Comparison of ENCODE assay signal across 26 cellular contexts in the genomic region with DNA sequence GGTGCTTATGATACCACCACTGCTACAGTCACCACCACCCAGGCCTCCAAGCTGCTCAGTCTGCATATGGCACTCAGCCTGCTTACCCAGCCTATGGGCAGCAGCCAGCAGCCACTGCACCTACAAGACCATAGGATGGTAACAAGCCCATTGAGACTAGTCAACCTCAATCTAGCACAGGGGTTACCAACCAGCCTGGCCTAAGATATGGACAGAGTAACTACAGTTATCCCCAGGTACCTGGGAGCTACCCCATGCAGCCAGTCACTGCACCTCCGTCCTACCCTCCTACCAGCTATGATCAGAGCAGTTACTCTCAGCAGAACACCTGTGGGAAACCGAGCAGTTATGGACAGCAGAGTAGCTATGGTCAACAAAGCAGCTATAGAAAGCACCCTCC.
"Had no signal": no experiment of that assay in that cellular context is flagged by ENCODE, and none has a peak within 500 bp of the region (broad histone marks: within the 10 kb centered on the region; RNA-seq: fewer than 3 reads in every experiment).

No MANE protein-coding gene starts in this region.

- H2AFZ ChIP-seq: neural progenitor cell, parathyroid adenoma had no signal

- H3K4me3 Mint-ChIP-seq: dendritic cell treated with granulocyte-macrophage colony-stimulating factor and Interleukin-4, amounts not matched to agents 40 ng/mL and 50 ng/mL, for 4 days; endodermal cell; nephron; neural progenitor cell; stimulated activated naive CD8-positive, alpha-beta T cell treated with anti-CD3 and anti-CD28 coated beads, Interleukin-15, Interleukin-2, amounts not matched to agents 100 ng/mL and 50 ng/mL, for 24 hours had no signal

- H3K27me3 ChIP-seq: colonic mucosa, esophagus muscularis mucosa, heart right ventricle, left lung, neural progenitor cell, suprapubic skin, transverse colon, vagina had no signal

- H3K4me1 ChIP-seq: neural progenitor cell, parathyroid adenoma had no signal

- H3K4me3 ChIP-seq: colonic mucosa, esophagus muscularis mucosa, heart right ventricle, left lung, neural progenitor cell, smooth muscle cell, suprapubic skin, transverse colon, vagina had no signal

- H3K27me3 Mint-ChIP-seq: dendritic cell treated with granulocyte-macrophage colony-stimulating factor and Interleukin-4, amounts not matched to agents 40 ng/mL and 50 ng/mL, for 4 days; progenitor cell of endocrine pancreas; stimulated activated naive CD8-positive, alpha-beta T cell treated with anti-CD3 and anti-CD28 coated beads, Interleukin-15, Interleukin-2, amounts not matched to agents 100 ng/mL and 50 ng/mL, for 24 hours had no signal

- H3K9ac ChIP-seq: neural progenitor cell, parathyroid adenoma had no signal

- H3K4me2 ChIP-seq: neural progenitor cell, smooth muscle cell had no signal

- DNase-seq: colonic mucosa; effector CD8-positive, alpha-beta T cell; endodermal cell; foreskin melanocyte; glutamatergic neuron; heart right ventricle; hippocampal formation; left cardiac atrium; left lung; stimulated activated CD4-positive, alpha-beta T cell treated with anti-CD3 and anti-CD28 coated beads, Interleukin-12 subunit alpha, Interleukin-12 subunit beta, amount 100 ng/mL, for 4 hours; stimulated activated CD4-positive, alpha-beta T cell treated with anti-CD3 and anti-CD28 coated beads, Interleukin-1b, Interleukin-23, amount 100 ng/mL, for 48 hours; stimulated activated CD4-positive, alpha-beta T cell treated with anti-CD3 and anti-CD28 coated beads, Interleukin-4, amount 100 ng/mL, for 1 hour; stimulated activated CD8-positive, alpha-beta memory T cell treated with anti-CD3 and anti-CD28 coated beads, Interleukin-4, amount 100 ng/mL, for 48 hours; transverse colon had no signal

- H3K27ac ChIP-seq: colonic mucosa, epithelial cell of prostate, esophagus muscularis mucosa, heart right ventricle, left lung, neural progenitor cell, parathyroid adenoma, suprapubic skin, transverse colon, vagina had no signal

- ATAC-seq: left cardiac atrium, left lung, sciatic nerve had no signal

- H3K9me3 ChIP-seq: colonic mucosa, esophagus muscularis mucosa, heart right ventricle, left lung, suprapubic skin, transverse colon, vagina had no signal

- H3K4me1 Mint-ChIP-seq: endodermal cell, neural progenitor cell had no signal

- H3K36me3 Mint-ChIP-seq: neural progenitor cell had no signal

- H3K9me3 Mint-ChIP-seq: dendritic cell treated with granulocyte-macrophage colony-stimulating factor and Interleukin-4, amounts not matched to agents 40 ng/mL and 50 ng/mL, for 4 days; endodermal cell; nephron; neural progenitor cell; stimulated activated naive CD8-positive, alpha-beta T cell treated with anti-CD3 and anti-CD28 coated beads, Interleukin-15, Interleukin-2, amounts not matched to agents 100 ng/mL and 50 ng/mL, for 24 hours had no signal

- H3K36me3 ChIP-seq: colonic mucosa, esophagus muscularis mucosa, heart right ventricle, left lung, neural progenitor cell, suprapubic skin, transverse colon, vagina had no signal

- H3K27ac Mint-ChIP-seq: dendritic cell treated with granulocyte-macrophage colony-stimulating factor and Interleukin-4, amounts not matched to agents 40 ng/mL and 50 ng/mL, for 4 days; endodermal cell; nephron; neural progenitor cell; progenitor cell of endocrine pancreas; stimulated activated naive CD8-positive, alpha-beta T cell treated with anti-CD3 and anti-CD28 coated beads, Interleukin-15, Interleukin-2, amounts not matched to agents 100 ng/mL and 50 ng/mL, for 24 hours had no signal
